1 cellular context compared by ENCODE assay signal in the genomic region with DNA sequence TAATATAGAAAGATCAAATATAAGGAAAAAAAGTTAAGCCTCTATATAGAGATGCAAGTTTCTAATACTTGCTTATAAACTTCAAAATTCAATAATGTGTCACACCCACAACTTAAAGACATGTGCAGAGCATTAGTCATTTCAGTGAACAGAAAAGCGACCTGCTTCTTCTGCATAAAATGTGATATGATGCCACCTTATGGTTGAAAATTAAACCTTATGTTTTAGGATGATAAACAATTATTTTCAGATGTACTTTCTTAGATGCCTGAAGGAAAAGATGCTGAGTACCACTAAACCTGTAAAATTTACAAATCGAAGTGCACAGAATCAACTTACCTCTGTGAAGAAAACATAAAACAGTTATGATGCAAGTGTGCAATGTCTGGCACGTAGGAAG.
TF ChIP-seq lines count a peak whose summit lies in the region.

No MANE protein-coding gene starts in this region.

TF ChIP-seq in GM23338, 12 proteins besides CTCF, POLR2A, EP300 and RAD21 (continued from another document):
- TF ChIP-seq, protein P1, sequence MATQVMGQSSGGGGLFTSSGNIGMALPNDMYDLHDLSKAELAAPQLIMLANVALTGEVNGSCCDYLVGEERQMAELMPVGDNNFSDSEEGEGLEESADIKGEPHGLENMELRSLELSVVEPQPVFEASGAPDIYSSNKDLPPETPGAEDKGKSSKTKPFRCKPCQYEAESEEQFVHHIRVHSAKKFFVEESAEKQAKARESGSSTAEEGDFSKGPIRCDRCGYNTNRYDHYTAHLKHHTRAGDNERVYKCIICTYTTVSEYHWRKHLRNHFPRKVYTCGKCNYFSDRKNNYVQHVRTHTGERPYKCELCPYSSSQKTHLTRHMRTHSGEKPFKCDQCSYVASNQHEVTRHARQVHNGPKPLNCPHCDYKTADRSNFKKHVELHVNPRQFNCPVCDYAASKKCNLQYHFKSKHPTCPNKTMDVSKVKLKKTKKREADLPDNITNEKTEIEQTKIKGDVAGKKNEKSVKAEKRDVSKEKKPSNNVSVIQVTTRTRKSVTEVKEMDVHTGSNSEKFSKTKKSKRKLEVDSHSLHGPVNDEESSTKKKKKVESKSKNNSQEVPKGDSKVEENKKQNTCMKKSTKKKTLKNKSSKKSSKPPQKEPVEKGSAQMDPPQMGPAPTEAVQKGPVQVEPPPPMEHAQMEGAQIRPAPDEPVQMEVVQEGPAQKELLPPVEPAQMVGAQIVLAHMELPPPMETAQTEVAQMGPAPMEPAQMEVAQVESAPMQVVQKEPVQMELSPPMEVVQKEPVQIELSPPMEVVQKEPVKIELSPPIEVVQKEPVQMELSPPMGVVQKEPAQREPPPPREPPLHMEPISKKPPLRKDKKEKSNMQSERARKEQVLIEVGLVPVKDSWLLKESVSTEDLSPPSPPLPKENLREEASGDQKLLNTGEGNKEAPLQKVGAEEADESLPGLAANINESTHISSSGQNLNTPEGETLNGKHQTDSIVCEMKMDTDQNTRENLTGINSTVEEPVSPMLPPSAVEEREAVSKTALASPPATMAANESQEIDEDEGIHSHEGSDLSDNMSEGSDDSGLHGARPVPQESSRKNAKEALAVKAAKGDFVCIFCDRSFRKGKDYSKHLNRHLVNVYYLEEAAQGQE (IDR thresholded peaks at IDR 0.05; ENCODE audit: unreplicated experiment): no peak
- TF ChIP-seq EZH2phosphoT487 (IDR thresholded peaks at IDR 0.05; ENCODE audit: unreplicated experiment): no peak
- TF ChIP-seq NANOG (IDR thresholded peaks at IDR 0.05; ENCODE audit: borderline replicate concordance): no peak
- TF ChIP-seq STAT1 (IDR thresholded peaks at IDR 0.05; ENCODE audit: unreplicated experiment): no peak
- no peak for TF ChIP-seq EZH2 (IDR thresholded peaks at IDR 0.05; ENCODE audit: low read depth, unreplicated experiment)
- TF ChIP-seq, protein P2, sequence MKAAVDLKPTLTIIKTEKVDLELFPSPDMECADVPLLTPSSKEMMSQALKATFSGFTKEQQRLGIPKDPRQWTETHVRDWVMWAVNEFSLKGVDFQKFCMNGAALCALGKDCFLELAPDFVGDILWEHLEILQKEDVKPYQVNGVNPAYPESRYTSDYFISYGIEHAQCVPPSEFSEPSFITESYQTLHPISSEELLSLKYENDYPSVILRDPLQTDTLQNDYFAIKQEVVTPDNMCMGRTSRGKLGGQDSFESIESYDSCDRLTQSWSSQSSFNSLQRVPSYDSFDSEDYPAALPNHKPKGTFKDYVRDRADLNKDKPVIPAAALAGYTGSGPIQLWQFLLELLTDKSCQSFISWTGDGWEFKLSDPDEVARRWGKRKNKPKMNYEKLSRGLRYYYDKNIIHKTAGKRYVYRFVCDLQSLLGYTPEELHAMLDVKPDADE (IDR thresholded peaks at IDR 0.05): no peak
- TF ChIP-seq, protein P3, sequence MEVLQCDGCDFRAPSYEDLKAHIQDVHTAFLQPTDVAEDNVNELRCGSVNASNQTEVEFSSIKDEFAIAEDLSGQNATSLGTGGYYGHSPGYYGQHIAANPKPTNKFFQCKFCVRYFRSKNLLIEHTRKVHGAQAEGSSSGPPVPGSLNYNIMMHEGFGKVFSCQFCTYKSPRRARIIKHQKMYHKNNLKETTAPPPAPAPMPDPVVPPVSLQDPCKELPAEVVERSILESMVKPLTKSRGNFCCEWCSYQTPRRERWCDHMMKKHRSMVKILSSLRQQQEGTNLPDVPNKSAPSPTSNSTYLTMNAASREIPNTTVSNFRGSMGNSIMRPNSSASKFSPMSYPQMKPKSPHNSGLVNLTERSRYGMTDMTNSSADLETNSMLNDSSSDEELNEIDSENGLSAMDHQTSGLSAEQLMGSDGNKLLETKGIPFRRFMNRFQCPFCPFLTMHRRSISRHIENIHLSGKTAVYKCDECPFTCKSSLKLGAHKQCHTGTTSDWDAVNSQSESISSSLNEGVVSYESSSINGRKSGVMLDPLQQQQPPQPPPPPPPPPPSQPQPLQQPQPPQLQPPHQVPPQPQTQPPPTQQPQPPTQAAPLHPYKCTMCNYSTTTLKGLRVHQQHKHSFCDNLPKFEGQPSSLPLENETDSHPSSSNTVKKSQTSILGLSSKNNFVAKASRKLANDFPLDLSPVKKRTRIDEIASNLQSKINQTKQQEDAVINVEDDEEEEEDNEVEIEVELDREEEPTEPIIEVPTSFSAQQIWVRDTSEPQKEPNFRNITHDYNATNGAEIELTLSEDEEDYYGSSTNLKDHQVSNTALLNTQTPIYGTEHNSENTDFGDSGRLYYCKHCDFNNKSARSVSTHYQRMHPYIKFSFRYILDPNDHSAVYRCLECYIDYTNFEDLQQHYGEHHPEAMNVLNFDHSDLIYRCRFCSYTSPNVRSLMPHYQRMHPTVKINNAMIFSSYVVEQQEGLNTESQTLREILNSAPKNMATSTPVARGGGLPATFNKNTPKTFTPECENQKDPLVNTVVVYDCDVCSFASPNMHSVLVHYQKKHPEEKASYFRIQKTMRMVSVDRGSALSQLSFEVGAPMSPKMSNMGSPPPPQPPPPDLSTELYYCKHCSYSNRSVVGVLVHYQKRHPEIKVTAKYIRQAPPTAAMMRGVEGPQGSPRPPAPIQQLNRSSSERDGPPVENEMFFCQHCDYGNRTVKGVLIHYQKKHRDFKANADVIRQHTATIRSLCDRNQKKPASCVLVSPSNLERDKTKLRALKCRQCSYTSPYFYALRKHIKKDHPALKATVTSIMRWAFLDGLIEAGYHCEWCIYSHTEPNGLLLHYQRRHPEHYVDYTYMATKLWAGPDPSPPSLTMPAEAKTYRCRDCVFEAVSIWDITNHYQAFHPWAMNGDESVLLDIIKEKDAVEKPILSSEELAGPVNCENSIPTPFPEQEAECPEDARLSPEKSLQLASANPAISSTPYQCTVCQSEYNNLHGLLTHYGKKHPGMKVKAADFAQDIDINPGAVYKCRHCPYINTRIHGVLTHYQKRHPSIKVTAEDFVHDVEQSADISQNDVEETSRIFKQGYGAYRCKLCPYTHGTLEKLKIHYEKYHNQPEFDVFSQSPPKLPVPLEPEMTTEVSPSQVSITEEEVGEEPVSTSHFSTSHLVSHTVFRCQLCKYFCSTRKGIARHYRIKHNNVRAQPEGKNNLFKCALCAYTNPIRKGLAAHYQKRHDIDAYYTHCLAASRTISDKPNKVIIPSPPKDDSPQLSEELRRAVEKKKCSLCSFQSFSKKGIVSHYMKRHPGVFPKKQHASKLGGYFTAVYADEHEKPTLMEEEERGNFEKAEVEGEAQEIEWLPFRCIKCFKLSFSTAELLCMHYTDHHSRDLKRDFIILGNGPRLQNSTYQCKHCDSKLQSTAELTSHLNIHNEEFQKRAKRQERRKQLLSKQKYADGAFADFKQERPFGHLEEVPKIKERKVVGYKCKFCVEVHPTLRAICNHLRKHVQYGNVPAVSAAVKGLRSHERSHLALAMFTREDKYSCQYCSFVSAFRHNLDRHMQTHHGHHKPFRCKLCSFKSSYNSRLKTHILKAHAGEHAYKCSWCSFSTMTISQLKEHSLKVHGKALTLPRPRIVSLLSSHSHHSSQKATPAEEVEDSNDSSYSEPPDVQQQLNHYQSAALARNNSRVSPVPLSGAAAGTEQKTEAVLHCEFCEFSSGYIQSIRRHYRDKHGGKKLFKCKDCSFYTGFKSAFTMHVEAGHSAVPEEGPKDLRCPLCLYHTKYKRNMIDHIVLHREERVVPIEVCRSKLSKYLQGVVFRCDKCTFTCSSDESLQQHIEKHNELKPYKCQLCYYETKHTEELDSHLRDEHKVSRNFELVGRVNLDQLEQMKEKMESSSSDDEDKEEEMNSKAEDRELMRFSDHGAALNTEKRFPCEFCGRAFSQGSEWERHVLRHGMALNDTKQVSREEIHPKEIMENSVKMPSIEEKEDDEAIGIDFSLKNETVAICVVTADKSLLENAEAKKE (CRISPR knock-in tag; IDR thresholded peaks at IDR 0.05): no peak
TF ChIP-seq in GM23338: peak in this region for 0.
